8 cellular contexts compared by ENCODE assay signal in the genomic region with DNA sequence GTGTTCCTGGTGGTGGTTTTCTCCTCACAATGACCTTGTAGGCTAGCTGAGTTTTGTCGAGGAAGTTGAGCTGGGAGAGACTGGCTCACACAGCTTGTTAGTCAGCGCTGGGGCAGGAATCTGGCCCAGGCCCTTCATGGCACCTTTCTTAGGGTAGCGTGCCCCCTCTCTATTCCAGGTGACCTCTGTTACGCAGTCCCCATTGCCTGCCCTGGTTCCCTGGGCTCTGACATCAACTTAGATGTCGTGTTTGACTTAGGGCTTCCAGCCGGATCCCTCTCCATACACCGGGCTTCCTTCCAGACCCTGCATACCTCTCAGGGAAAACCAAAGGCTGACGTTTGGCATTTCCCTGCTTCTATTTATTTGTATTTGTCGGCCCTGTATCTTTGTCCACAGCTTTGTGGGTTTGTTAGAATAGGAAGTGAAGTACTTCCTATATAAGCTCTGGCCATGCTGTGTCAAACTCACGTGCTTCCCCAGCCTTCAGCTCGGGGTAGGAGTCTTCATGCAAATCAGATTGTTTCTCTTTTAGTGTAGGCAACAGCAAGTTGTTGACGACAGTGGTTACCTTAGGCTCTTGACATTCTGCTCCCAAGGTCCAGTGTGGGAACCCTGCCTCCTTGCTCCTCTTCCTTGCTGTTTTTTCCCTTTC. TPM values are rescaled to one million over a fixed set of nuclear protein-coding genes. Genes with fewer than 3 reads are reported as not detected.
DNase-seq lines count a peak whose midpoint lies in the region; ATAC-seq and TF ChIP-seq lines count a peak whose summit lies in the region.

No MANE protein-coding gene starts in this region.

- H3K27ac Mint-ChIP-seq in activated CD8-positive, alpha-beta T cell treated with anti-CD3 and anti-CD28 coated beads for 36 hours = peak overlapping the region; percentile 98

- in situ Hi-C loops in gastrocnemius medialis (cut with MboI; ENCODE audit: low sequenced_read_pairs in 4 of 4) = loop anchor here in 1 of 4 donors (10.0 kb wide), 1 partner anchor 53 kb away; no protein-coding TSS in a partner anchor

- H3K27ac ChIP-seq in gastrocnemius medialis = peak overlapping the region; percentile 81 to 97 (median 92)

- H3K9me3 Mint-ChIP-seq in activated CD8-positive, alpha-beta T cell treated with anti-CD3 and anti-CD28 coated beads for 36 hours = no peaks in the 10 kb centered on the region

- H3K27me3 ChIP-seq in gastrocnemius medialis = no peaks in the 10 kb centered on the region

- peaks cover 97% of the 10 kb centered on the region for H3K4me1 Mint-ChIP-seq in activated CD8-positive, alpha-beta T cell treated with anti-CD3 and anti-CD28 coated beads for 36 hours (ENCODE audit: low read depth)

- peaks cover 91 to 92% of the 10 kb centered on the region in 2 donors for H3K4me1 ChIP-seq in gastrocnemius medialis

- intact Hi-C loops in activated CD8-positive, alpha-beta T cell treated with anti-CD3 and anti-CD28 coated beads for 36 hours (cut with micrococcal nuclease) = loop anchor here (5.0 kb wide), 1 partner anchor 36 kb away; no protein-coding TSS in a partner anchor
- intact Hi-C loops in Right ventricle myocardium inferior (cut with DNase I) (loop anchor here (5.0 kb wide), 1 partner anchor 46 kb away; no protein-coding TSS in a partner anchor), gastrocnemius medialis (cut with DNase I; ENCODE audit: low total_unique reads) (loop anchor here (5.0 kb wide), 1 partner anchor 296 kb away; no protein-coding TSS in a partner anchor)

- CTCF ChIA-PET in activated CD8-positive, alpha-beta T cell treated with anti-CD3 and anti-CD28 coated beads for 36 hours (lab: Charles Lee) = interaction anchor here (1.3 to 1.4 kb wide), 2 partner anchors 9 kb away, joined by 6 read pairs; no protein-coding TSS in a partner anchor

- H3K9me3 ChIP-seq in gastrocnemius medialis = no peaks in the 10 kb centered on the region

- H3K27me3 Mint-ChIP-seq in activated CD8-positive, alpha-beta T cell treated with anti-CD3 and anti-CD28 coated beads for 36 hours = no peaks in the 10 kb centered on the region

- H3K4me3 ChIP-seq in gastrocnemius medialis = peak overlapping the region in 3 of 4 donors; percentile 8 to 22 (median 19)

- DNase-seq in GM10266 (ENCODE audit: extremely low spot score) (peak; percentile 65), HUDEP-2 (lab: John Stamatoyannopoulos, UW; ENCODE audit: unreplicated experiment in 76 of 76) (peak in 52 of 76 experiments; percentile 16 to 69 (median 46)), Right ventricle myocardium inferior (ENCODE audit: missing footprints) (peak; percentile 73), gastrocnemius medialis (no peak), NCI-H2227 treated with DMSO at 0.1 percent for 48 hours (lab: John Stamatoyannopoulos, UW) (no peak), NCI-H1105 (lab: John Stamatoyannopoulos, UW) (no peak)
- DNase-seq in activated CD8-positive, alpha-beta T cell treated with anti-CD3 and anti-CD28 coated beads for 36 hours = peak; percentile 68

- TF ChIP-seq CTCF in GM10266 (IDR thresholded peaks at IDR 0.05; ENCODE audit: control insufficient read depth, insufficient read depth, low read depth, missing control alignments) (no peak), gastrocnemius medialis (IDR thresholded peaks at IDR 0.05 in 4 of 5, conservative IDR thresholded peaks at IDR 0.05 in 1 of 5) (no peak)
- TF ChIP-seq CTCF in activated CD8-positive, alpha-beta T cell treated with anti-CD3 and anti-CD28 coated beads for 36 hours (IDR thresholded peaks at IDR 0.05) = no peak

- peak overlapping the region; percentile 78 for H3K4me3 Mint-ChIP-seq in activated CD8-positive, alpha-beta T cell treated with anti-CD3 and anti-CD28 coated beads for 36 hours

- H3K36me3 Mint-ChIP-seq in activated CD8-positive, alpha-beta T cell treated with anti-CD3 and anti-CD28 coated beads for 36 hours (ENCODE audit: low read depth) = peaks cover 25% of the 10 kb centered on the region

- H3K36me3 ChIP-seq in gastrocnemius medialis = no peaks in the 10 kb centered on the region

- peak; percentile 16 to 41 for TF ChIP-seq POLR2A in gastrocnemius medialis (IDR thresholded peaks at IDR 0.05)

- POLR2A ChIA-PET in activated CD8-positive, alpha-beta T cell treated with anti-CD3 and anti-CD28 coated beads for 36 hours (lab: Charles Lee) = interaction anchor here (0.8 to 6.6 kb wide), 8 partner anchors 8 to 254 kb away, joined by 3 to 57 read pairs (median 3); a partner anchor contains a TSS

- peak; percentile 67 for ATAC-seq in GM21390 (IDR thresholded peaks at IDR 0.05; ENCODE audit: unreplicated experiment)
- peak; percentile 15 for ATAC-seq in activated CD8-positive, alpha-beta T cell treated with anti-CD3 and anti-CD28 coated beads for 36 hours
- ATAC-seq in Right ventricle myocardium inferior = peak; percentile 12
- ATAC-seq in gastrocnemius medialis = peak; percentile 31 to 37

RNA-seq across cellular contexts. Expression of a gene that starts 12.8 kb away (rescaled TPM):
- total RNA-seq in activated CD8-positive, alpha-beta T cell treated with anti-CD3 and anti-CD28 coated beads for 36 hours = 10 to 100 TPM; 81.7 to 82.4 TPM
- total RNA-seq in Right ventricle myocardium inferior = 63.1 TPM
- total RNA-seq in gastrocnemius medialis = 100 to 1,000 TPM in 3 of 4 donors, 10 to 100 TPM in 1; 56.6 to 134 (median 108) TPM

Comparison
In these comparisons a context has a peak if more than half of its experiments do, and no peak if none do; other contexts are left out.
1. DNase-seq: peak in GM10266 (single experiment), HUDEP-2 (52 of 76), activated CD8-positive, alpha-beta T cell treated with anti-CD3 and anti-CD28 coated beads for 36 hours (single experiment) and Right ventricle myocardium inferior (single experiment); none in gastrocnemius medialis (0 of 2), NCI-H2227 treated with DMSO at 0.1 percent for 48 hours (single experiment) and NCI-H1105 (single experiment).
2. ATAC-seq: peak in every context shown above with its lines; median percentile 67 in GM21390; 34 in gastrocnemius medialis; 15 in activated CD8-positive, alpha-beta T cell treated with anti-CD3 and anti-CD28 coated beads for 36 hours; 12 in Right ventricle myocardium inferior.